18 cellular contexts compared by ENCODE assay signal in the genomic region with DNA sequence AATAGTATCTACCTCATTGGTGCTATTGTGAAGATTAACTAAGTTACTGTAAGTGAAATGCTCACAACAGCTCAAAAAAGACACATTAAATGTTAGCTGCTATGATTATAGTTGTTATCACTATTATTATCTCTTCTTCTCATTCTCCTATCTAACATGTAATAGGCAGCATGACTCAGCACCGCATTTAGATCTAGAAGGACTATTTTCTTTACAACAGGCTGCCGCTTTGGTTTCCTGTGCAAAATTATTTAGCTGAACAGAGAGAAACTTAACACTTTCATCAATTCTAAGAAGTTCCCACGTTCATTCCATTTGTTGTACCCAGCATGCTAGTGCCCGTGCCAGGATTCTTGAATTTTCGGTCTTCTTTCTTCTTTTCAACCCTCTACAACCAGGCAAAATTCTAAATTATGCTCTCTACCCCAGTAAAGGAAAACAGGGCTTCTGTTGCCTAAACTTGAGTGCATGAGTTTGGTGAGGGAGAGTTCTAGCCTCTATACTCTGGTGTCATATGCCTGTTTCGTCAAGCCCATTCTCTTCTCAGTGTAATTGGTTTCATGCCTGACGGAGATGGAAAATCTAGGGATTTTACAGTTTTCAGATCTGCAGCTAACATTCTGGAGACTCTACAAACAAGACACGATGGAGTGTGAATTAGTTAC.
A peak's percentile ranks its signal among the peaks of the same experiment; 100 is the strongest.
DNase-seq lines count a peak whose midpoint lies in the region; ATAC-seq, FAIRE-seq and TF ChIP-seq lines count a peak whose summit lies in the region.
"Had no signal": no experiment of that assay in that cellular context is flagged by ENCODE, and none has a peak within 500 bp of the region (broad histone marks: within the 10 kb centered on the region; RNA-seq: fewer than 3 reads in every experiment).

No MANE protein-coding gene starts in this region.

- H3K9me3 Mint-ChIP-seq in astrocyte (ENCODE audit: unreplicated experiment) (no peaks in the 10 kb centered on the region), natural killer cell (no peaks in the 10 kb centered on the region)

- peak overlapping the region; percentile 34 for H3K4me3 Mint-ChIP-seq in astrocyte (ENCODE audit: unreplicated experiment)
- peak overlapping the region; percentile 79 for H3K4me3 Mint-ChIP-seq in natural killer cell

- no peak overlapping the region for H3K9ac ChIP-seq in astrocyte (ENCODE audit: low read length)
- H3K9ac ChIP-seq: SK-N-SH had no signal

- no peaks in the 10 kb centered on the region for H3K79me2 ChIP-seq in astrocyte (ENCODE audit: insufficient read depth, low read length)

- H4K20me1 ChIP-seq in astrocyte (ENCODE audit: insufficient read depth, low read length): no peaks in the 10 kb centered on the region

- peak overlapping the region; percentile 69 for H3K27ac Mint-ChIP-seq in astrocyte (ENCODE audit: unreplicated experiment)
- peak overlapping the region; percentile 79 to 89 for H3K27ac Mint-ChIP-seq in natural killer cell

- no peaks in the 10 kb centered on the region for H3K9me3 ChIP-seq in astrocyte (ENCODE audit: insufficient read depth, low read depth, low read length)
- H3K9me3 ChIP-seq: SK-N-SH, tibial nerve had no signal

- H3K4me2 ChIP-seq in astrocyte (ENCODE audit: low read length): no peak overlapping the region
- H3K4me2 ChIP-seq: PC-9, SK-N-SH had no signal

- no peaks in the 10 kb centered on the region for H3K4me1 ChIP-seq in astrocyte (ENCODE audit: insufficient read depth, low read length)
- H3K4me1 ChIP-seq: tibial nerve had no signal

- ATAC-seq in natural killer cell (peak; percentile 74 to 83 (median 76)), HG03108 (IDR thresholded peaks at IDR 0.05; ENCODE audit: unreplicated experiment) (no peak)
- ATAC-seq: esophagus mucosa, sciatic nerve had no signal

- intact Hi-C loops in natural killer cell (cut with micrococcal nuclease): no loop called here

- H3K36me3 ChIP-seq in astrocyte (ENCODE audit: insufficient read depth, low read length): no peaks in the 10 kb centered on the region
- H3K36me3 ChIP-seq: tibial nerve had no signal

- H3K27me3 ChIP-seq in astrocyte (ENCODE audit: insufficient read depth, low read length): no peaks in the 10 kb centered on the region
- H3K27me3 ChIP-seq: tibial nerve had no signal

- TF ChIP-seq CTCF in astrocyte (IDR thresholded peaks at IDR 0.05; ENCODE audit: insufficient read depth, low read depth, low read length) (no peak), natural killer cell (IDR thresholded peaks at IDR 0.05) (no peak)

- H3K27me3 Mint-ChIP-seq in astrocyte (ENCODE audit: low read depth, unreplicated experiment) (no peaks in the 10 kb centered on the region), natural killer cell (ENCODE audit: low read depth in 2 of 2) (peaks cover 5 to 8% of the 10 kb centered on the region in 2 donors)

- H3K36me3 Mint-ChIP-seq in astrocyte (ENCODE audit: low read depth, unreplicated experiment): no peaks in the 10 kb centered on the region
- H3K36me3 Mint-ChIP-seq in natural killer cell: no peaks in the 10 kb centered on the region

- FAIRE-seq in astrocyte (lab: Jason Lieb, UNC): peak; percentile 96

- no peak overlapping the region for H3K27ac ChIP-seq in astrocyte (ENCODE audit: low read depth, low read length)
- no peak overlapping the region for H3K27ac ChIP-seq in caudate nucleus (ENCODE audit: low read depth, low read length)
- H3K27ac ChIP-seq: PC-9, tibial nerve, VCaP had no signal

- no peak overlapping the region for H3K4me3 ChIP-seq in astrocyte (ENCODE audit: insufficient read depth, low read depth, low read length)
- H3K4me3 ChIP-seq: PC-9, tibial nerve had no signal

- H3K4me1 Mint-ChIP-seq in astrocyte (ENCODE audit: low read depth, unreplicated experiment): peaks cover 9% of the 10 kb centered on the region
- peaks cover 19 to 33% of the 10 kb centered on the region in 2 donors for H3K4me1 Mint-ChIP-seq in natural killer cell

- H2AFZ ChIP-seq in astrocyte (ENCODE audit: low read depth, low read length): no peak overlapping the region
- H2AFZ ChIP-seq: PC-9 had no signal

- DNase-seq in activated CD4-positive, alpha-beta T cell treated with anti-CD3 and anti-CD28 coated beads for 4 hours: peak; percentile 9 to 11
- no peak for DNase-seq in activated CD4-positive, alpha-beta T cell treated with anti-CD3 and anti-CD28 coated beads, Interleukin-2, amount 50 U/mL, for 4 hours
- DNase-seq in NCI-H2227 treated with DMSO at 0.1 percent for 48 hours (lab: John Stamatoyannopoulos, UW) (peak; percentile 25), astrocyte (ENCODE audit: low read depth) (no peak), natural killer cell (no peak), caudate nucleus (lab: John Stamatoyannopoulos, UW) (no peak), ureter (ENCODE audit: low spot score) (no peak)
- DNase-seq: head of caudate nucleus; NCI-H146; NCI-H510A; PC-9; SK-N-SH; stimulated activated CD4-positive, alpha-beta T cell treated with anti-CD3 and anti-CD28 coated beads, Interleukin-4, amount 100 ng/mL, for 24 hours had no signal

Comparison
In these comparisons a context has a peak if more than half of its experiments do, and no peak if none do; other contexts are left out.
1. DNase-seq: peak in activated CD4-positive, alpha-beta T cell treated with anti-CD3 and anti-CD28 coated beads for 4 hours (2 of 2) and NCI-H2227 treated with DMSO at 0.1 percent for 48 hours (single experiment); none in activated CD4-positive, alpha-beta T cell treated with anti-CD3 and anti-CD28 coated beads, Interleukin-2, amount 50 U/mL, for 4 hours (0 of 2), astrocyte (single experiment), natural killer cell (single experiment), caudate nucleus (0 of 61) and ureter (single experiment).